In the genomic region with DNA sequence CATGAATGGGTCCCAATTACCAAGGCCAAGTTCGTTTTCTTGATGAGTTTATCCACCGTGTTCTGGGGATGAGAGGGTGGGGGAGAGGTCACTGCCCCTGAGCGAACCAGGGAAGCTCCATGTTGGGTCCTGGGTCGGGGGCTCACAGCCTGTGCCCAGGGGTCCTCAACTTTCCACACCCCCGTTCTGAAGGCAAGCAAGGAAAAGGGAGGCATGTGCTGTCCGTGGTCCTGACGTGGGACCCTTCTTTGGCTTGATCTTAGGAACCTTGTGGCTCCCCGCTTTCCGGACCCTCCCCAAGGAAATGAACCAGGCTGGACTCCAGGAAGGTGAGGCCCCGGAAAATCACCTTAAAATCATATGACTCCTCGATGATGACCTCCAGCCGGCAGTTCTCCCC, we compare ENCODE assay signal across 2 cellular contexts.
A peak's percentile ranks its signal among the peaks of the same experiment; 100 is the strongest.
TF ChIP-seq lines count a peak whose summit lies in the region.

No MANE protein-coding gene starts in this region.

TF ChIP-seq in HepG2, 621 proteins besides CTCF, POLR2A, EP300 and RAD21:
- TF ChIP-seq MIER2 (CRISPR knock-in tag; IDR thresholded peaks at IDR 0.05), result peak; percentile 88
- TF ChIP-seq, protein P1, sequence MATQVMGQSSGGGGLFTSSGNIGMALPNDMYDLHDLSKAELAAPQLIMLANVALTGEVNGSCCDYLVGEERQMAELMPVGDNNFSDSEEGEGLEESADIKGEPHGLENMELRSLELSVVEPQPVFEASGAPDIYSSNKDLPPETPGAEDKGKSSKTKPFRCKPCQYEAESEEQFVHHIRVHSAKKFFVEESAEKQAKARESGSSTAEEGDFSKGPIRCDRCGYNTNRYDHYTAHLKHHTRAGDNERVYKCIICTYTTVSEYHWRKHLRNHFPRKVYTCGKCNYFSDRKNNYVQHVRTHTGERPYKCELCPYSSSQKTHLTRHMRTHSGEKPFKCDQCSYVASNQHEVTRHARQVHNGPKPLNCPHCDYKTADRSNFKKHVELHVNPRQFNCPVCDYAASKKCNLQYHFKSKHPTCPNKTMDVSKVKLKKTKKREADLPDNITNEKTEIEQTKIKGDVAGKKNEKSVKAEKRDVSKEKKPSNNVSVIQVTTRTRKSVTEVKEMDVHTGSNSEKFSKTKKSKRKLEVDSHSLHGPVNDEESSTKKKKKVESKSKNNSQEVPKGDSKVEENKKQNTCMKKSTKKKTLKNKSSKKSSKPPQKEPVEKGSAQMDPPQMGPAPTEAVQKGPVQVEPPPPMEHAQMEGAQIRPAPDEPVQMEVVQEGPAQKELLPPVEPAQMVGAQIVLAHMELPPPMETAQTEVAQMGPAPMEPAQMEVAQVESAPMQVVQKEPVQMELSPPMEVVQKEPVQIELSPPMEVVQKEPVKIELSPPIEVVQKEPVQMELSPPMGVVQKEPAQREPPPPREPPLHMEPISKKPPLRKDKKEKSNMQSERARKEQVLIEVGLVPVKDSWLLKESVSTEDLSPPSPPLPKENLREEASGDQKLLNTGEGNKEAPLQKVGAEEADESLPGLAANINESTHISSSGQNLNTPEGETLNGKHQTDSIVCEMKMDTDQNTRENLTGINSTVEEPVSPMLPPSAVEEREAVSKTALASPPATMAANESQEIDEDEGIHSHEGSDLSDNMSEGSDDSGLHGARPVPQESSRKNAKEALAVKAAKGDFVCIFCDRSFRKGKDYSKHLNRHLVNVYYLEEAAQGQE (IDR thresholded peaks at IDR 0.05; ENCODE audit: borderline replicate concordance in 1 of 2, low read depth in 1 of 2, low read length in 2 of 2), result peak; percentile 72 to 91
- no peak for TF ChIP-seq NFKBIZ (CRISPR knock-in tag; IDR thresholded peaks at IDR 0.05)
- no peak for TF ChIP-seq SNAPC2 (CRISPR knock-in tag; IDR thresholded peaks at IDR 0.05)
- TF ChIP-seq ZNF343 (CRISPR knock-in tag; IDR thresholded peaks at IDR 0.05), result no peak
- no peak for TF ChIP-seq ZNF34 (CRISPR knock-in tag; IDR thresholded peaks at IDR 0.05; ENCODE audit: borderline replicate concordance)
- TF ChIP-seq MIXL1 (CRISPR knock-in tag; IDR thresholded peaks at IDR 0.05), result no peak
- TF ChIP-seq, protein P2, sequence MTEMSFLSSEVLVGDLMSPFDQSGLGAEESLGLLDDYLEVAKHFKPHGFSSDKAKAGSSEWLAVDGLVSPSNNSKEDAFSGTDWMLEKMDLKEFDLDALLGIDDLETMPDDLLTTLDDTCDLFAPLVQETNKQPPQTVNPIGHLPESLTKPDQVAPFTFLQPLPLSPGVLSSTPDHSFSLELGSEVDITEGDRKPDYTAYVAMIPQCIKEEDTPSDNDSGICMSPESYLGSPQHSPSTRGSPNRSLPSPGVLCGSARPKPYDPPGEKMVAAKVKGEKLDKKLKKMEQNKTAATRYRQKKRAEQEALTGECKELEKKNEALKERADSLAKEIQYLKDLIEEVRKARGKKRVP (CRISPR knock-in tag; IDR thresholded peaks at IDR 0.05), result no peak
- TF ChIP-seq ATAD3A (CRISPR knock-in tag; IDR thresholded peaks at IDR 0.05), result no peak
- TF ChIP-seq, protein P3, sequence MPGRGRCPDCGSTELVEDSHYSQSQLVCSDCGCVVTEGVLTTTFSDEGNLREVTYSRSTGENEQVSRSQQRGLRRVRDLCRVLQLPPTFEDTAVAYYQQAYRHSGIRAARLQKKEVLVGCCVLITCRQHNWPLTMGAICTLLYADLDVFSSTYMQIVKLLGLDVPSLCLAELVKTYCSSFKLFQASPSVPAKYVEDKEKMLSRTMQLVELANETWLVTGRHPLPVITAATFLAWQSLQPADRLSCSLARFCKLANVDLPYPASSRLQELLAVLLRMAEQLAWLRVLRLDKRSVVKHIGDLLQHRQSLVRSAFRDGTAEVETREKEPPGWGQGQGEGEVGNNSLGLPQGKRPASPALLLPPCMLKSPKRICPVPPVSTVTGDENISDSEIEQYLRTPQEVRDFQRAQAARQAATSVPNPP (CRISPR knock-in tag; IDR thresholded peaks at IDR 0.05), result no peak

TF ChIP-seq in liver, 16 proteins besides CTCF, POLR2A, EP300 and RAD21:
- TF ChIP-seq, protein P1 (IDR thresholded peaks at IDR 0.05), result peak; percentile 96
- TF ChIP-seq EGR1 (IDR thresholded peaks at IDR 0.05; ENCODE audit: low read depth in 2 of 2), result no peak
